Comparison of ENCODE assay signal across 8 cellular contexts in genomic region chr19:57280913-57281425, GRCh38. TPM values are rescaled to one million over a fixed set of nuclear protein-coding genes. Genes with fewer than 3 reads are reported as not detected.
DNase-seq lines count a peak whose midpoint lies in the region; TF ChIP-seq lines count a peak whose summit lies in the region.

No MANE protein-coding gene starts in this region.

- H3K4me3 ChIP-seq in MM.1S (ENCODE audit: low read length) (peak overlapping the region; percentile 88), adrenal gland (peak overlapping the region; percentile 50 to 89 (median 69)), kidney epithelial cell (ENCODE audit: low read depth, low read length) (peak overlapping the region; percentile 95), transverse colon (peak overlapping the region; percentile 86 to 98 (median 92))

- intact Hi-C loops in adrenal gland (cut with DNase I) (no loop called here), transverse colon (cut with DNase I; ENCODE audit: low total_unique reads) (loop anchor here (2.0 kb wide), 1 partner anchor 40 kb away; the partner anchor contains the start of gene ZNF805)

- H3K79me2 ChIP-seq in MM.1S (ENCODE audit: low read length): peaks cover 53% of the 10 kb centered on the region

- H3K27ac ChIP-seq in MM.1S (ENCODE audit: low read length): peak overlapping the region; percentile 91
- peak overlapping the region; percentile 95 to 100 (median 98) for H3K27ac ChIP-seq in adrenal gland
- H3K27ac ChIP-seq in transverse colon: peak overlapping the region; percentile 94 to 99 (median 97)

- H3K27me3 ChIP-seq in MM.1S (replicated peaks; ENCODE audit: insufficient read depth, low read length) (no peaks in the 10 kb centered on the region), adrenal gland (no peaks in the 10 kb centered on the region), kidney epithelial cell (ENCODE audit: control insufficient read depth, insufficient read depth, low read length) (no peaks in the 10 kb centered on the region), transverse colon (no peaks in the 10 kb centered on the region)

- H3K4me2 ChIP-seq in MM.1S (ENCODE audit: low read depth, low read length): peak overlapping the region; percentile 68

- no peaks in the 10 kb centered on the region for H3K9me3 ChIP-seq in MM.1S (replicated peaks; ENCODE audit: insufficient read depth, low read length)
- no peaks in the 10 kb centered on the region for H3K9me3 ChIP-seq in adrenal gland (replicated peaks in 1 of 3)
- H3K9me3 ChIP-seq in transverse colon: no peaks in the 10 kb centered on the region

- 1 to 3% (median 1%) methylated on average over 9 of the region's 9 CpGs for WGBS in adrenal gland, 4 donors
- 4 to 13% methylated on average over 3 to 9 of the region's 9 CpGs for WGBS in transverse colon (ENCODE audit: low coverage in 1 of 2), 2 donors

- peak; percentile 5 for DNase-seq in activated CD4-positive, CD25-positive, alpha-beta regulatory T cell treated with anti-CD3 and anti-CD28 coated beads, Interleukin-2, amount 50 U/mL, for 16 hours (ENCODE audit: low read depth, low spot score)
- no peak for DNase-seq in activated CD4-positive, CD25-positive, alpha-beta regulatory T cell treated with anti-CD3 and anti-CD28 coated beads, Interleukin-2, amount 50 U/mL, for 72 hours
- DNase-seq in MM.1S (peak; percentile 54), adrenal gland (peak in 1 of 7 donors; percentile 26), kidney epithelial cell (ENCODE audit: low read depth) (no peak), transverse colon (no peak), 8988T (no peak), NCI-H1930 (lab: John Stamatoyannopoulos, UW) (no peak)

- H3K9ac ChIP-seq in MM.1S (ENCODE audit: low read length): peak overlapping the region; percentile 96

- no peak for TF ChIP-seq EP300 in transverse colon (IDR thresholded peaks at IDR 0.05; ENCODE audit: low read depth)

- in situ Hi-C loops in transverse colon (cut with MboI; ENCODE audit: low pct_ligation_motif_present in 1 of 4, low pct_unique_long_range_greater_than_20kb in 1 of 4, low sequenced_read_pairs in 3 of 4): no loop called here

- peaks cover 39% of the 10 kb centered on the region for H3F3A ChIP-seq in MM.1S (ENCODE audit: insufficient read depth, low read length)

- H2AFZ ChIP-seq in MM.1S (ENCODE audit: low read length): no peak overlapping the region

- no peak for TF ChIP-seq CTCF in MM.1S (IDR thresholded peaks at IDR 0.05; ENCODE audit: low read length)
- TF ChIP-seq CTCF in adrenal gland (IDR thresholded peaks at IDR 0.05): no peak
- TF ChIP-seq CTCF in kidney epithelial cell (IDR thresholded peaks at IDR 0.05; ENCODE audit: insufficient read depth, low read length, poor library complexity, severe bottlenecking): no peak
- no peak for TF ChIP-seq CTCF in transverse colon (IDR thresholded peaks at IDR 0.05)

- TF ChIP-seq POLR2A in adrenal gland (IDR thresholded peaks at IDR 0.05): no peak
- TF ChIP-seq POLR2A in transverse colon (IDR thresholded peaks at IDR 0.05): no peak

- peaks cover 27% of the 10 kb centered on the region for H3K4me1 ChIP-seq in MM.1S (ENCODE audit: low read length)
- H3K4me1 ChIP-seq in adrenal gland (replicated peaks in 1 of 2): peaks cover 37 to 54% of the 10 kb centered on the region in 2 donors
- peaks cover 9 to 34% (median 15%) of the 10 kb centered on the region in 4 donors for H3K4me1 ChIP-seq in transverse colon

- H3K9me2 ChIP-seq in MM.1S (replicated peaks; ENCODE audit: insufficient read depth, low read length): no peaks in the 10 kb centered on the region

- H3K36me3 ChIP-seq in MM.1S (replicated peaks; ENCODE audit: insufficient read depth, low read length) (peaks cover 17% of the 10 kb centered on the region), adrenal gland (replicated peaks in 1 of 2) (peaks cover 0 to 19% of the 10 kb centered on the region in 2 donors), kidney epithelial cell (ENCODE audit: control insufficient read depth, insufficient read depth, low read length) (peaks cover 2% of the 10 kb centered on the region), transverse colon (peaks cover 0 to 20% (median 9%) of the 10 kb centered on the region in 4 donors)

- H4K20me1 ChIP-seq in MM.1S (ENCODE audit: insufficient read depth, low read length): no peaks in the 10 kb centered on the region; the same call in 1 of the 2 replicates

RNA-seq across cellular contexts. Expression of gene ZNF460, which starts 0.7 kb away (rescaled TPM):
- total RNA-seq in adrenal gland: 100 to 1,000 TPM in 1 of 8 donors, 10 to 100 TPM in 7; 36.6 to 107 (median 60.8) TPM
- polyA plus RNA-seq in adrenal gland: 1 to 10 TPM in 2 of 3 donors, under 1 TPM in 1; 0.54 to 9.3 (median 1.8) TPM
- 122 and 134 TPM in 2 replicates for total RNA-seq in kidney epithelial cell
- total RNA-seq in transverse colon: 100 to 1,000 TPM in 1 of 4 donors, 10 to 100 TPM in 3; 44.4 to 191 (median 74.6) TPM

RNA-seq across cellular contexts. Expression of gene ZNF543, which starts 39.3 kb away (rescaled TPM):
- 10 to 100 TPM in 4 of 8 donors, 1 to 10 TPM in 4; 7.2 to 17.8 (median 9.5) TPM for total RNA-seq in adrenal gland
- 1 to 10 TPM; 1.1 to 2.4 (median 1.9) TPM for polyA plus RNA-seq in adrenal gland
- total RNA-seq in kidney epithelial cell: 9.8 and 12.4 TPM in 2 replicates
- total RNA-seq in transverse colon: 1 to 10 TPM; 1.4 to 9.7 (median 4.3) TPM

RNA-seq across cellular contexts. Expression of gene ZNF805, which starts 40.5 kb away (rescaled TPM):
- total RNA-seq in adrenal gland (10 to 100 TPM; 11.7 to 29.7 (median 18.9) TPM), kidney epithelial cell (18.7 and 19.2 TPM in 2 replicates), transverse colon (10 to 100 TPM; 11.1 to 21.3 (median 14.5) TPM)
- polyA plus RNA-seq in adrenal gland: 1 to 10 TPM in 2 of 3 donors, under 1 TPM in 1; 0.84 to 3.4 (median 1.5) TPM

RNA-seq across cellular contexts. Expression of gene AURKC, which starts 50.1 kb away (rescaled TPM):
- total RNA-seq in adrenal gland (1 to 10 TPM in 3 of 8 donors, under 1 TPM in 3, not detected in 2; 0.50 to 2.4 (median 1.1) TPM), kidney epithelial cell (1.0 and 4.4 TPM in 2 replicates), transverse colon (not detected)
- 1 to 10 TPM; 1.9 to 5.0 (median 2.1) TPM for polyA plus RNA-seq in adrenal gland

Comparison
In these comparisons a context has a peak if more than half of its experiments do, and no peak if none do; other contexts are left out.
1. DNase-seq: peak in activated CD4-positive, CD25-positive, alpha-beta regulatory T cell treated with anti-CD3 and anti-CD28 coated beads, Interleukin-2, amount 50 U/mL, for 16 hours (single experiment) and MM.1S (single experiment); none in activated CD4-positive, CD25-positive, alpha-beta regulatory T cell treated with anti-CD3 and anti-CD28 coated beads, Interleukin-2, amount 50 U/mL, for 72 hours (single experiment), kidney epithelial cell (single experiment), transverse colon (single experiment), 8988T (single experiment) and NCI-H1930 (0 of 2).
2. Peak in every context shown above with its lines, with median percentiles within 50 percentile points of each other: H3K27ac ChIP-seq and H3K4me3 ChIP-seq.